ENCODE assay signal across 12 cellular contexts in the genomic region with DNA sequence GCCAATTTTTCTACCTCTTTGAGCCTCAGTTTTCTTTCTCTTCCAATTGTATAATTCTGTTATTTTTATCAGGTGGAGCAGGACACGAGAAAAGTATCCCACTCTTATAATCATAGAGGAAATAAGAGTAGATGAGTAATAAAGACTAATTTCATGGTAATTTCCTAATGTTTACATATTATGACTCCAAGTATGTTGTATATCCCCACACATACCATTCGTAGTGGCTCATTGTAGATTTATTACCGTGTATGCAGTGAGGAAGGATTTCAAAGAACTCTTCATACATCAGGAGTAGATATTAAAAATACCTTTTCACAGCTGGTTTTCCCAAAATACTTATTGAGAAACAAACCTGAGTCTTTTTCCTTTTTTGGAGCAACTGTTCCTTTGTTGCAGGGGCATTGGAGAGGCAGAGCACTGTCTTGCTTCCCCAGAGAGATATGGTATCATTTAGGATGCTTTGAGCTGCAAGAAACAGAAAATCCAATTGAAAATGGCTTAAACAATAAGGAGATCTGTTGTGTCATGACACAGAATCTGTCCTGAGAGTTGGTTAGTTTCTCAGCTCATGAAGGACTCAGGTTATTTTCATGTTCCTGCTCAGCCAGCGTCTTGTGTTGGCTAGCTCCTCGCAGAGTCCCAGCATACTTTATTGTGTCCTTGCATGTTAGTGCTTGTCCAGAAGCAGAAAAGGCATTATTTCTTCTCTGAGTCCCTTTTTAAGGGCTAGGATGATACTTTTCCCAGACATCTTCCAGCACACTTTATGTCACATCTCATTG.
DNase-seq lines count a peak whose midpoint lies in the region; ATAC-seq and TF ChIP-seq lines count a peak whose summit lies in the region.
"Had no signal": no experiment of that assay in that cellular context is flagged by ENCODE, and none has a peak within 500 bp of the region (broad histone marks: within the 10 kb centered on the region; RNA-seq: fewer than 3 reads in every experiment).

No MANE protein-coding gene starts in this region.

- peak; percentile 89 for DNase-seq in EL
- DNase-seq in RWPE1 (ENCODE audit: low spot score) = peak; percentile 95
- no peak for DNase-seq in omental fat pad (ENCODE audit: low spot score)
- no peak for DNase-seq in HT-29 (ENCODE audit: low spot score)
- no peak for DNase-seq in activated CD8-positive, alpha-beta memory T cell treated with anti-CD3 and anti-CD28 coated beads, Interleukin-2, amount 50 U/mL, for 48 hours
- no peak for DNase-seq in activated T-cell treated with anti-CD3 and anti-CD28 coated beads, Interleukin-2, amount 50 U/mL, for 24 hours
- no peak for DNase-seq in NCI-H1436 (lab: John Stamatoyannopoulos, UW)
- DNase-seq: CD4-positive, alpha-beta memory T cell; immature natural killer cell; SHP77 treated with DMSO at 0.1 percent for 48 hours had no signal

- H3K4me3 Mint-ChIP-seq in activated T-cell treated with anti-CD3 and anti-CD28 coated beads, Interleukin-2, amount 50 U/mL, for 24 hours = no peak overlapping the region
- H3K4me3 Mint-ChIP-seq: CD4-positive, alpha-beta memory T cell; immature natural killer cell; natural killer cell treated with Interleukin-12 subunit alpha and Interleukin-12 subunit beta and Interleukin-15 and Interleukin-18, amount 100 ng/mL, for 72 hours had no signal

- no peak for TF ChIP-seq CTCF in RWPE1 (conservative IDR thresholded peaks at IDR 0.05; ENCODE audit: low read depth)
- TF ChIP-seq CTCF in omental fat pad (IDR thresholded peaks at IDR 0.05) = no peak

- no peaks in the 10 kb centered on the region for H3K9me3 Mint-ChIP-seq in activated T-cell treated with anti-CD3 and anti-CD28 coated beads, Interleukin-2, amount 50 U/mL, for 24 hours
- H3K9me3 Mint-ChIP-seq: CD4-positive, alpha-beta memory T cell; immature natural killer cell had no signal

- no peak overlapping the region for H3K27ac Mint-ChIP-seq in activated T-cell treated with anti-CD3 and anti-CD28 coated beads, Interleukin-2, amount 50 U/mL, for 24 hours
- H3K27ac Mint-ChIP-seq: CD4-positive, alpha-beta memory T cell had no signal

- H3K27ac ChIP-seq in RWPE1 = no peak overlapping the region

- H3K36me3 Mint-ChIP-seq in activated T-cell treated with anti-CD3 and anti-CD28 coated beads, Interleukin-2, amount 50 U/mL, for 24 hours (ENCODE audit: low read depth) = peaks cover 83% of the 10 kb centered on the region

- H3K27me3 Mint-ChIP-seq in activated T-cell treated with anti-CD3 and anti-CD28 coated beads, Interleukin-2, amount 50 U/mL, for 24 hours = no peaks in the 10 kb centered on the region
- H3K27me3 Mint-ChIP-seq: CD4-positive, alpha-beta memory T cell; natural killer cell treated with Interleukin-12 subunit alpha and Interleukin-12 subunit beta and Interleukin-15 and Interleukin-18, amount 100 ng/mL, for 72 hours had no signal

- ATAC-seq in esophagus mucosa = peak; percentile 62
- ATAC-seq in omental fat pad (ENCODE audit: low FRiP score) = peak; percentile 66
- ATAC-seq: natural killer cell treated with Interleukin-12 subunit alpha and Interleukin-12 subunit beta and Interleukin-15 and Interleukin-18, amount 100 ng/mL, for 72 hours had no signal

- POLR2A ChIA-PET in RWPE1 (lab: Yijun Ruan, JAX; ENCODE audit: low non-redundant PET) = interaction anchor here (0.6 kb wide), 1 partner anchor 58 kb away, joined by 4 read pairs; no protein-coding TSS in a partner anchor

- CTCF ChIA-PET in RWPE1 (lab: Yijun Ruan, JAX) = interaction anchor here (1.4 kb wide), 1 partner anchor 17 kb away, joined by 6 read pairs; no protein-coding TSS in a partner anchor

- H3K4me1 Mint-ChIP-seq in activated T-cell treated with anti-CD3 and anti-CD28 coated beads, Interleukin-2, amount 50 U/mL, for 24 hours (ENCODE audit: low read depth) = peaks cover 51% of the 10 kb centered on the region

Comparison
In these comparisons a context has a peak if more than half of its experiments do, and no peak if none do; other contexts are left out.
1. DNase-seq: peak in EL (single experiment) and RWPE1 (single experiment); none in omental fat pad (single experiment), HT-29 (single experiment), activated CD8-positive, alpha-beta memory T cell treated with anti-CD3 and anti-CD28 coated beads, Interleukin-2, amount 50 U/mL, for 48 hours (single experiment), activated T-cell treated with anti-CD3 and anti-CD28 coated beads, Interleukin-2, amount 50 U/mL, for 24 hours (single experiment) and NCI-H1436 (single experiment).